In the genomic region with DNA sequence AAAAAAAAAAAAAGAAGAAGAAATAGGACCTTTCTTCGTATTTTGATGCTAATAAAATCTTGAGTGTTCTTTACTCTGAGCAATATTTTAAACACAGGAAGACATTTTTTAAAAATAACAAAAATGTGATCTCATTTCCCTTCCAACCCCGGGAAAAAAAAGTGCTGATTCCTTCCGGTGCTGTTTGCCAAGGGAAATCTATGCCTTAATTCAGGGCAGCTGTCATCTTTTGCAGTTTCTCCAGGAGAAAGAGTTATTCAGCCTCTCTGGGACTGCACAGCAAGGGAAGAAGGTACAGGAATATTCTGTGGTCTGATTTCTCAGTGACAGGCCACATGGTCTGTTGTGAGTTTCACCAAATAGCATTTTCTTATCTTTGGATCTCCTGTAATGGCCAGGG, we compare ENCODE assay signal across 18 cellular contexts.
"Had no signal": no experiment of that assay in that cellular context is flagged by ENCODE, and none has a peak within 500 bp of the region (broad histone marks: within the 10 kb centered on the region; RNA-seq: fewer than 3 reads in every experiment).

No MANE protein-coding gene starts in this region.

- H3K4me3 ChIP-seq: heart left ventricle, thyroid gland had no signal

- H3K4me3 Mint-ChIP-seq: activated B cell treated with CpG ODN at 0.5 μM for 24 hours; activated CD4-positive, alpha-beta memory T cell treated with anti-CD3 and anti-CD28 coated beads for 36 hours; activated naive CD8-positive, alpha-beta T cell treated with anti-CD3 and anti-CD28 coated beads for 36 hours; nephron progenitor cell had no signal

- H3K27me3 Mint-ChIP-seq: activated B cell treated with CpG ODN at 0.5 μM for 24 hours; activated CD4-positive, alpha-beta memory T cell treated with anti-CD3 and anti-CD28 coated beads for 36 hours had no signal

- H3K27ac Mint-ChIP-seq: activated B cell treated with CpG ODN at 0.5 μM for 24 hours; activated CD4-positive, alpha-beta memory T cell treated with anti-CD3 and anti-CD28 coated beads for 36 hours; activated naive CD8-positive, alpha-beta T cell treated with anti-CD3 and anti-CD28 coated beads for 36 hours; nephron progenitor cell; progenitor cell of endocrine pancreas had no signal

- H3K9me3 ChIP-seq: heart left ventricle, thyroid gland had no signal

- DNase-seq: activated B cell treated with CpG ODN at 0.5 μM for 24 hours; activated CD4-positive, alpha-beta memory T cell treated with anti-CD3 and anti-CD28 coated beads for 36 hours; activated CD4-positive, alpha-beta T cell treated with anti-CD3 and anti-CD28 coated beads for 4 hours; activated naive CD4-positive, alpha-beta T cell; activated naive CD8-positive, alpha-beta T cell treated with anti-CD3 and anti-CD28 coated beads for 36 hours; activated T-cell treated with anti-CD3 and anti-CD28 coated beads for 4 hours; amniotic stem cell; caudate nucleus; erythroblast; heart left ventricle; kidney glomerular epithelial cell; nephron progenitor cell; occipital lobe; stimulated activated CD4-positive, alpha-beta T cell treated with anti-CD3 and anti-CD28 coated beads, Interleukin-12 subunit alpha, Interleukin-12 subunit beta, amount 100 ng/mL, for 4 hours; stimulated activated CD4-positive, alpha-beta T cell treated with anti-CD3 and anti-CD28 coated beads, Interleukin-1b, Interleukin-23, amount 100 ng/mL, for 48 hours; stimulated activated naive CD4-positive, alpha-beta T cell treated with Interleukin-2 at 50 U/mL for 16 hours; thyroid gland had no signal

- H3K4me1 Mint-ChIP-seq: activated B cell treated with CpG ODN at 0.5 μM for 24 hours; activated naive CD8-positive, alpha-beta T cell treated with anti-CD3 and anti-CD28 coated beads for 36 hours had no signal

- H3K4me1 ChIP-seq: thyroid gland had no signal

- H3K27ac ChIP-seq: heart left ventricle, thyroid gland had no signal

- H3K27me3 ChIP-seq: thyroid gland had no signal

- H3K36me3 Mint-ChIP-seq: activated CD4-positive, alpha-beta memory T cell treated with anti-CD3 and anti-CD28 coated beads for 36 hours; activated naive CD8-positive, alpha-beta T cell treated with anti-CD3 and anti-CD28 coated beads for 36 hours had no signal

- H3K9me3 Mint-ChIP-seq: activated naive CD8-positive, alpha-beta T cell treated with anti-CD3 and anti-CD28 coated beads for 36 hours had no signal

- H3K36me3 ChIP-seq: heart left ventricle, thyroid gland had no signal
